24 cellular contexts compared by ENCODE assay signal in the genomic region with DNA sequence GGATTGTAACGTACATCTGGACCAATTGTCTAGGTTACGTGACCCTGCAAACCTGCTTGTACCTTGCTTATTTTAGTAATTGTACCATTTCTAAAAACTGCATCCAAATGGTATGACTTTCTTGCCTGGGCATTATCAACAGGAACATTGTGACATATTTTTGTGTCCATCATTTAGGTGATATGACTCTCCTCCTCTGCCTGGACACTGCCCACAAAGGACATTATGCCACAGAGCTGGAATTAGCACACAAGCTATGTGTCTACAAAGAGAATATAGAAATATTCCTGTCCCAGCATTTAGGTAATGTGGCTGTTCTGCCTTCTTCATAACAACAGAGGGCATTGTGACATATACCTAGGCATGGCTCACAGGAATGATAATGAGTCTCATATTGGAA.
"Had no signal": no experiment of that assay in that cellular context is flagged by ENCODE, and none has a peak within 500 bp of the region (broad histone marks: within the 10 kb centered on the region; RNA-seq: fewer than 3 reads in every experiment).

No MANE protein-coding gene starts in this region.

- H3K27ac ChIP-seq: hepatocyte, neural progenitor cell, neutrophil, parathyroid adenoma, psoas muscle, right lobe of liver, stomach, testis, thyroid gland, upper lobe of right lung had no signal

- H3K27me3 ChIP-seq: hepatocyte, neural progenitor cell, neutrophil, right lobe of liver, stomach, testis, thyroid gland, upper lobe of right lung had no signal

- H3K9me3 ChIP-seq: neutrophil, psoas muscle, right lobe of liver, stomach, testis, thyroid gland, upper lobe of right lung had no signal

- H3K4me3 ChIP-seq: hepatocyte, lung, neural progenitor cell, psoas muscle, right lobe of liver, smooth muscle cell, stomach, testis, thyroid gland, upper lobe of right lung had no signal

- ATAC-seq: left cardiac atrium; natural killer cell; psoas muscle; stimulated activated naive B cell treated with anti-CD40 and anti-IgM and Interleukin-4, amounts not matched to agents 10 μg/mL and 1 μg/mL and 100 μg/mL, for 72 hours; stimulated activated naive CD8-positive, alpha-beta T cell treated with anti-CD3 and anti-CD28 coated beads, Interleukin-15, Interleukin-2, amounts not matched to agents 100 U/mL and 50 U/mL, for 24 hours; upper lobe of right lung had no signal

- H3K36me3 ChIP-seq: neural progenitor cell, neutrophil, right lobe of liver, stomach, thyroid gland, upper lobe of right lung had no signal

- DNase-seq: kidney glomerular epithelial cell; left cardiac atrium; mesendoderm; naive B cell; natural killer cell; nephron progenitor cell; occipital lobe; psoas muscle; stimulated activated CD4-positive, alpha-beta T cell treated with anti-CD3 and anti-CD28 coated beads, Interleukin-1b, Interleukin-23, amount 100 ng/mL, for 48 hours; stimulated activated CD4-positive, alpha-beta T cell treated with anti-CD3 and anti-CD28 coated beads, Interleukin-2, amount 100 ng/mL, for 48 hours; stimulated activated naive B cell treated with anti-CD40 and anti-IgM and Interleukin-4, amounts not matched to agents 10 μg/mL and 1 μg/mL and 100 μg/mL, for 72 hours; stimulated activated naive CD8-positive, alpha-beta T cell treated with anti-CD3 and anti-CD28 coated beads, Interleukin-15, Interleukin-2, amounts not matched to agents 100 U/mL and 50 U/mL, for 24 hours; stomach; testis; thyroid gland; trophoblast cell; upper lobe of right lung had no signal

- H3K4me1 ChIP-seq: neural progenitor cell, parathyroid adenoma, psoas muscle, right lobe of liver, stomach, testis, thyroid gland, upper lobe of right lung had no signal
